24 cellular contexts compared by ENCODE assay signal in the genomic region with DNA sequence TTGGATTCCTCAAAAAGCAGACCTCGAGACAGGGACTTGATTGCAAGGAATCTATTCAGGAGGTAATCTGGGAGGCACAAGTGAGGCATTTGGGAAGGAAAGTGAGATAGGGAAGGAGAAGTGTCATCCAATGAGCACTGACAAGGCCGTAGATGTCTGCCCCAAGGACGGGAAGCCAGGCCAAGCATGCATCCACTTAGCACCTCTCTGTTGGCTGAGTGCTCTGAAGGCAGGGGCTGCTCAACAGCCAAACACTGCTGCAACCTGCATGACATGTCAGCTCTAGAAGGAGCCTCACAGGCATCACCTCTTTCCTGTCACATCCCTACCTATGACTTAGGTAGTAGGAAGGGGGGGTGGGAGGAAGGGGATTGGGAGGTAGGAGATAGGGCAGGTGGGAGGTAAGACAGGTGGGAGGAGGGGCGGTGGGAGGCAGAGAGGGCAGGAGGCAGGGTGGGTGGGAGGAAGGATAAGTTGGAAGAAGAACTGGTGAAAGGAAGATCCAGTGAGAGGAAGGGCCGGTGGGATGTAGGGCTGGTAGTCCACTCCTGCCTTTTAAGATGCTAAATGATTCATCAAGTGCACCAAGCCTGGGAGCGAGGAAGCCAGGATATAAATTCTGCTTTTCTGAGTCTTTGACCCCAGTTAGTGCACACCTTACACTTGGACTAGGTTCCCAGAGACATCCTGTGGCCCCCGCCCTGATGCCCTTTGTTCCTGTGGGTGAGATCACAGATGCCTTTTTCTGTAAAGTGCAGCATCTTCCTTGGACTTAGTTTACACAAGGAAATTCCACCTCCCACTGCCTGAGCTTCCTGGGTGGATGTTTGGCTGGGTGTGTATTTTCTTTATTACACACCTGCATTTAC.
"Had no signal": no experiment of that assay in that cellular context is flagged by ENCODE, and none has a peak within 500 bp of the region (broad histone marks: within the 10 kb centered on the region; RNA-seq: fewer than 3 reads in every experiment).

No MANE protein-coding gene starts in this region.

- H3K4me1 ChIP-seq: colonic mucosa, pancreas, prostate gland, suprapubic skin had no signal

- H3K27ac ChIP-seq: ascending aorta, cardiac muscle cell, colonic mucosa, dorsolateral prefrontal cortex, heart right ventricle, pancreas, prostate gland, suprapubic skin, tibial artery had no signal

- H3K36me3 Mint-ChIP-seq: activated naive CD8-positive, alpha-beta T cell treated with anti-CD3 and anti-CD28 coated beads, Interleukin-2, amount 10 ng/mL, durations not matched to agents 7 days and 5 days; brain had no signal

- H3K4me3 Mint-ChIP-seq: activated CD4-positive, alpha-beta T cell treated with anti-CD3 and anti-CD28 coated beads, Interleukin-2, amount 10 ng/mL, durations not matched to agents 24 days and 14 days; activated CD8-positive, alpha-beta T cell treated with anti-CD3 and anti-CD28 coated beads for 36 hours; activated naive CD8-positive, alpha-beta T cell treated with anti-CD3 and anti-CD28 coated beads, Interleukin-2, amount 10 ng/mL, durations not matched to agents 7 days and 5 days; brain; naive thymus-derived CD4-positive, alpha-beta T cell had no signal

- H3K27ac Mint-ChIP-seq: activated CD4-positive, alpha-beta T cell treated with anti-CD3 and anti-CD28 coated beads, Interleukin-2, amount 10 ng/mL, durations not matched to agents 24 days and 14 days; activated CD8-positive, alpha-beta T cell treated with anti-CD3 and anti-CD28 coated beads for 36 hours; activated naive CD8-positive, alpha-beta T cell treated with anti-CD3 and anti-CD28 coated beads, Interleukin-2, amount 10 ng/mL, durations not matched to agents 7 days and 5 days; brain; naive thymus-derived CD4-positive, alpha-beta T cell had no signal

- H3K27me3 ChIP-seq: ascending aorta, cardiac muscle cell, colonic mucosa, dorsolateral prefrontal cortex, heart right ventricle, pancreas, suprapubic skin, tibial artery had no signal

- H3K4me1 Mint-ChIP-seq: activated CD4-positive, alpha-beta T cell treated with anti-CD3 and anti-CD28 coated beads, Interleukin-2, amount 10 ng/mL, durations not matched to agents 24 days and 14 days; activated naive CD8-positive, alpha-beta T cell treated with anti-CD3 and anti-CD28 coated beads, Interleukin-2, amount 10 ng/mL, durations not matched to agents 7 days and 5 days; brain; naive thymus-derived CD4-positive, alpha-beta T cell had no signal

- H3K27me3 Mint-ChIP-seq: activated CD4-positive, alpha-beta T cell treated with anti-CD3 and anti-CD28 coated beads, Interleukin-2, amount 10 ng/mL, durations not matched to agents 24 days and 14 days; activated CD8-positive, alpha-beta T cell treated with anti-CD3 and anti-CD28 coated beads for 36 hours; activated naive CD8-positive, alpha-beta T cell treated with anti-CD3 and anti-CD28 coated beads, Interleukin-2, amount 10 ng/mL, durations not matched to agents 7 days and 5 days had no signal

- H3K36me3 ChIP-seq: ascending aorta, cardiac muscle cell, colonic mucosa, heart right ventricle, pancreas, prostate gland, suprapubic skin, tibial artery had no signal

- H3K9me3 ChIP-seq: ascending aorta, colonic mucosa, pancreas, prostate gland, suprapubic skin, tibial artery had no signal

- ATAC-seq: activated CD8-positive, alpha-beta T cell treated with anti-CD3 and anti-CD28 coated beads for 36 hours; naive thymus-derived CD4-positive, alpha-beta T cell; pancreas had no signal

- H3K4me3 ChIP-seq: ascending aorta, cardiac muscle cell, colonic mucosa, dorsolateral prefrontal cortex, heart right ventricle, pancreas, prostate gland, suprapubic skin, tibial artery had no signal

- DNase-seq: activated CD4-positive, alpha-beta T cell treated with anti-CD3 and anti-CD28 coated beads, Interleukin-2, amount 10 ng/mL, durations not matched to agents 24 days and 14 days; activated CD4-positive, CD25-positive, alpha-beta regulatory T cell treated with anti-CD3 and anti-CD28 coated beads, Interleukin-2, amount 50 U/mL, for 72 hours; activated CD8-positive, alpha-beta T cell treated with anti-CD3 and anti-CD28 coated beads for 36 hours; activated effector memory CD4-positive, alpha-beta T cell treated with Interleukin-2 at 50 U/mL for 16 hours; activated naive CD4-positive, alpha-beta T cell treated with Interleukin-2 at 50 U/mL for 16 hours; activated naive CD8-positive, alpha-beta T cell treated with anti-CD3 and anti-CD28 coated beads, Interleukin-2, amount 10 ng/mL, durations not matched to agents 7 days and 5 days; activated T-cell treated with anti-CD3 and anti-CD28 coated beads for 4 hours; cerebellar nuclear complex; colonic mucosa; dorsolateral prefrontal cortex; effector memory CD4-positive, alpha-beta T cell; heart right ventricle; midbrain; naive thymus-derived CD4-positive, alpha-beta T cell; pancreas; retina; stimulated activated naive CD4-positive, alpha-beta T cell; T-helper 2 cell; tibial artery had no signal
